ENCODE assay signal across 21 cellular contexts in genomic region chr2:100216015-100216414, GRCh38.
"Had no signal": no experiment of that assay in that cellular context is flagged by ENCODE, and none has a peak within 500 bp of the region (broad histone marks: within the 10 kb centered on the region; RNA-seq: fewer than 3 reads in every experiment).

No MANE protein-coding gene starts in this region.

- H3K27me3 ChIP-seq: adrenal gland, body of pancreas, breast epithelium, SJSA1 had no signal

- DNase-seq: activated CD4-positive, alpha-beta memory T cell treated with anti-CD3 and anti-CD28 coated beads for 36 hours; activated CD4-positive, alpha-beta T cell treated with anti-CD3 and anti-CD28 coated beads, Interleukin-2, amount 10 ng/mL, durations not matched to agents 7 days and 5 days; activated CD8-positive, alpha-beta memory T cell treated with anti-CD3 and anti-CD28 coated beads, Interleukin-2, amount 50 U/mL, for 4 hours; activated gamma-delta T cell treated with Interleukin-2 at 50 U/mL for 16 hours; activated naive CD4-positive, alpha-beta T cell treated with anti-CD3 and anti-CD28 coated beads for 36 hours; activated T-cell treated with anti-CD3 and anti-CD28 coated beads for 4 hours; activated T-cell treated with anti-CD3 and anti-CD28 coated beads, Interleukin-2, amount 50 U/mL, for 4 hours; adrenal gland; body of pancreas; NCI-H1105; NCI-H1417 treated with DMSO at 0.1 percent for 48 hours; NCI-H187 treated with DMSO at 0.1 percent for 48 hours; NCI-H2081; NCI-H345; NCI-H524 treated with DMSO at 0.1 percent for 48 hours; SHP77 treated with DMSO at 0.1 percent for 48 hours; SK-N-SH had no signal

- H3K4me3 ChIP-seq: adrenal gland, body of pancreas, breast epithelium, SJSA1 had no signal

- H3K9me3 ChIP-seq: adrenal gland, body of pancreas, breast epithelium, SJSA1, SK-N-SH had no signal

- H3K36me3 ChIP-seq: adrenal gland, breast epithelium, SJSA1 had no signal

- H3K4me1 ChIP-seq: adrenal gland, SJSA1 had no signal

- ATAC-seq: activated naive CD4-positive, alpha-beta T cell treated with anti-CD3 and anti-CD28 coated beads, Interleukin-2, amount 50 U/mL, for 72 hours; activated T-cell treated with anti-CD3 and anti-CD28 coated beads, Interleukin-2, amount 50 U/mL, for 4 hours; body of pancreas; Panc1 had no signal

- H3K27ac ChIP-seq: adrenal gland, body of pancreas, breast epithelium, SJSA1 had no signal
